Comparison of ENCODE assay signal across 8 cellular contexts in genomic region chr22:40043086-40043485, GRCh38. TPM values are rescaled to one million over a fixed set of nuclear protein-coding genes. Genes with fewer than 3 reads are reported as not detected.
A peak's percentile ranks its signal among the peaks of the same experiment; 100 is the strongest.
DNase-seq lines count a peak whose midpoint lies in the region; FAIRE-seq and TF ChIP-seq lines count a peak whose summit lies in the region.

No MANE protein-coding gene starts in this region.

- BruUV-seq in PC-9 (replicated peaks; lab: Mats Ljungman, UMichigan), result no TSS peak

- WGBS in sigmoid colon, 2 donors, result 36 to 63% methylated on average over 8 of the region's 8 CpGs
- 77% methylated on average over 4 of the region's 8 CpGs for WGBS in SK-N-SH (ENCODE audit: low lambda C conversion rate)

- TF ChIP-seq EP300 in sigmoid colon (IDR thresholded peaks at IDR 0.05), result no peak
- no peak for TF ChIP-seq EP300 in SK-N-SH (IDR thresholded peaks at IDR 0.05; ENCODE audit: borderline replicate concordance in 1 of 2, low read depth in 1 of 2, low read length in 1 of 2)

- H3K36me3 ChIP-seq in PC-9 (ENCODE audit: low read depth) (no peaks in the 10 kb centered on the region), sigmoid colon (no peaks in the 10 kb centered on the region), SK-N-SH (replicated peaks in 1 of 2; ENCODE audit: control insufficient read depth in 1 of 2, insufficient read depth in 2 of 2, low read length in 1 of 2) (no peaks in the 10 kb centered on the region)

- DNase-seq in PC-9 (peak in 1 of 2 experiments; percentile 48), fibroblast of mammary gland (ENCODE audit: low read depth) (peak; percentile 76), sigmoid colon (peak; percentile 76), NCI-H1092 treated with DMSO at 0.1 percent for 48 hours (lab: John Stamatoyannopoulos, UW) (no peak), NCI-H1417 (lab: John Stamatoyannopoulos, UW) (no peak), SK-N-SH (no peak)
- DNase-seq in activated CD4-positive, alpha-beta T cell treated with anti-CD3 and anti-CD28 coated beads, Interleukin-2, amount 50 U/mL, for 4 hours, result no peak

- CTCF ChIA-PET in PC-9 (lab: Charles Lee), result no interaction called here
- CTCF ChIA-PET in SK-N-SH (lab: Yijun Ruan, JAX), result interaction anchor here (0.8 to 2.4 kb wide), 2 partner anchors 421 to 509 kb away, joined by 3 to 14 read pairs; no protein-coding TSS in a partner anchor

- H4K20me1 ChIP-seq in PC-9 (ENCODE audit: insufficient read depth) (peaks cover 15% of the 10 kb centered on the region), SK-N-SH (ENCODE audit: insufficient read depth) (no peaks in the 10 kb centered on the region)

- POLR2A ChIA-PET in PC-9 (lab: Charles Lee; ENCODE audit: unreplicated experiment) (interaction anchor here (0.6 to 1.6 kb wide), 4 partner anchors 134 to 1330 kb away, joined by 4 to 25 read pairs (median 9); partner anchors contain the start of genes RPS19BP1 and TNRC6B), SK-N-SH (lab: Yijun Ruan, JAX) (interaction anchor here (1.5 to 1.6 kb wide), 2 partner anchors 304 to 520 kb away, joined by 7 read pairs; partner anchors contain the start of gene ADSL)

- H3K4me2 ChIP-seq in PC-9 (peak overlapping the region; percentile 86), SK-N-SH (no peak overlapping the region)

- H2AFZ ChIP-seq in PC-9 (no peak overlapping the region), SK-N-SH (ENCODE audit: low read depth) (no peak overlapping the region)

- FAIRE-seq in G401.6 (lab: Jason Lieb, UNC), result peak; percentile 94

- H3F3A ChIP-seq in PC-9 (ENCODE audit: insufficient read depth, low read depth) (peaks cover 8% of the 10 kb centered on the region; the same call in 1 of the 2 replicates), SK-N-SH (replicated peaks; ENCODE audit: insufficient read depth) (no peaks in the 10 kb centered on the region)

- H3K4me1 ChIP-seq in PC-9 (replicated peaks; ENCODE audit: insufficient read depth), result peaks cover 29% of the 10 kb centered on the region
- peaks cover 0 to 34% (median 26%) of the 10 kb centered on the region in 4 donors for H3K4me1 ChIP-seq in sigmoid colon
- H3K4me1 ChIP-seq in SK-N-SH (ENCODE audit: control insufficient read depth in 1 of 2, insufficient read depth in 2 of 2, low read depth in 1 of 2, low read length in 1 of 2), result peaks cover 8 to 12% of the 10 kb centered on the region in 2 experiments; a peak in 2 of 4 replicates

- no peak for TF ChIP-seq CTCF in PC-9 (conservative IDR thresholded peaks at IDR 0.05)
- TF ChIP-seq CTCF in fibroblast of mammary gland (conservative IDR thresholded peaks at IDR 0.05; ENCODE audit: control insufficient read depth, insufficient read depth, low read depth, low read length), result peak; percentile 6
- no peak for TF ChIP-seq CTCF in sigmoid colon (IDR thresholded peaks at IDR 0.05)
- TF ChIP-seq CTCF in SK-N-SH (IDR thresholded peaks at IDR 0.05), result no peak

- H3K9ac ChIP-seq in SK-N-SH, result no peak overlapping the region

- H3K9me3 ChIP-seq in PC-9 (ENCODE audit: insufficient read depth, low read depth), result no peaks in the 10 kb centered on the region
- H3K9me3 ChIP-seq in sigmoid colon, result no peaks in the 10 kb centered on the region
- H3K9me3 ChIP-seq in SK-N-SH, result no peaks in the 10 kb centered on the region

- H3K27me3 ChIP-seq in PC-9 (ENCODE audit: insufficient read depth, low read depth) (no peaks in the 10 kb centered on the region; the same call in 1 of the 2 replicates), sigmoid colon (peaks cover 0 to 21% (median 10%) of the 10 kb centered on the region in 3 donors), SK-N-SH (ENCODE audit: insufficient read depth) (no peaks in the 10 kb centered on the region)

- peaks cover 26% of the 10 kb centered on the region for H3K79me2 ChIP-seq in PC-9 (ENCODE audit: low read depth)
- peaks cover 3% of the 10 kb centered on the region; the same call in 1 of the 2 replicates for H3K79me2 ChIP-seq in SK-N-SH (ENCODE audit: insufficient read depth)

- TF ChIP-seq POLR2A in sigmoid colon (IDR thresholded peaks at IDR 0.05), result no peak

- intact Hi-C loops in PC-9 (cut with micrococcal nuclease; ENCODE audit: unreplicated experiment), result no loop called here
- intact Hi-C loops in sigmoid colon (cut with DNase I), result loop anchor here (5.0 kb wide), 3 partner anchors 134 to 511 kb away; partner anchors contain the start of genes RPS19BP1 and TNRC6B

- no peak for TF ChIP-seq RAD21 in SK-N-SH (IDR thresholded peaks at IDR 0.05; ENCODE audit: low read length)

- H3K9me2 ChIP-seq in PC-9 (ENCODE audit: insufficient read depth), result no peaks in the 10 kb centered on the region
- H3K9me2 ChIP-seq in SK-N-SH, result no peaks in the 10 kb centered on the region

- H3K27ac ChIP-seq in PC-9 (no peak overlapping the region), sigmoid colon (peak overlapping the region; percentile 92 to 96 (median 94)), SK-N-SH (ENCODE audit: low read depth in 2 of 2, low read length in 1 of 2) (no peak overlapping the region)

- H3K4me3 ChIP-seq in PC-9 (no peak overlapping the region; the same call in 1 of the 2 replicates), fibroblast of mammary gland (ENCODE audit: control insufficient read depth, low read depth, low read length) (peak overlapping the region; percentile 9), sigmoid colon (no peak overlapping the region), SK-N-SH (ENCODE audit: low read depth in 2 of 2, low read length in 1 of 2) (no peak overlapping the region)

TF ChIP-seq in SK-N-SH, 30 proteins besides CTCF, POLR2A, EP300 and RAD21:
- TF ChIP-seq JUND (IDR thresholded peaks at IDR 0.05) (no peak), SMC3 (IDR thresholded peaks at IDR 0.05; ENCODE audit: low read depth, low read length) (no peak), MXI1 (IDR thresholded peaks at IDR 0.05; ENCODE audit: low read depth, low read length) (no peak), POLR2AphosphoS5 (IDR thresholded peaks at IDR 0.05; ENCODE audit: low read depth, low read length) (no peak)
TF ChIP-seq in SK-N-SH: peak in this region for 0.

RNA-seq across cellular contexts. Expression of gene FAM83F, which starts 48.3 kb away (rescaled TPM):
- 8.1 and 9.1 TPM in 2 replicates for total RNA-seq in PC-9 (2021)
- total RNA-seq in sigmoid colon, result under 1 TPM; under 0.01 to 0.71 (median 0.08) TPM
- 10 to 100 TPM; 10.2 to 19.5 (median 17.8) TPM for polyA plus RNA-seq in sigmoid colon
- polyA plus RNA-seq in SK-N-SH (2012; rRNA removed), result not detected in 2 replicates
- not detected in 2 replicates for polyA plus RNA-seq in SK-N-SH (2012; cell fraction: cytosol; rRNA removed)
- polyA plus RNA-seq in SK-N-SH (2012; cell fraction: nucleus; rRNA removed), result not detected in 2 replicates

Comparison
In these comparisons a context has a peak if more than half of its experiments do, and no peak if none do; other contexts are left out.
1. DNase-seq: peak in fibroblast of mammary gland (single experiment) and sigmoid colon (single experiment); none in NCI-H1092 treated with DMSO at 0.1 percent for 48 hours (single experiment), NCI-H1417 (0 of 3), SK-N-SH (single experiment) and activated CD4-positive, alpha-beta T cell treated with anti-CD3 and anti-CD28 coated beads, Interleukin-2, amount 50 U/mL, for 4 hours (0 of 2).
2. H3K27ac ChIP-seq: peak in sigmoid colon (4 of 4); none in PC-9 (single experiment) and SK-N-SH (0 of 2).